In genomic region chr20:45183084-45183483, GRCh38 we compare ENCODE assay signal across 39 cellular contexts. TPM values are rescaled to one million over a fixed set of nuclear protein-coding genes. Genes with fewer than 3 reads are reported as not detected.
"Had no signal": no experiment of that assay in that cellular context is flagged by ENCODE, and none has a peak within 500 bp of the region (broad histone marks: within the 10 kb centered on the region; RNA-seq: fewer than 3 reads in every experiment).

No MANE protein-coding gene starts in this region.

- H3K27me3 ChIP-seq: colonic mucosa, esophagus muscularis mucosa, gastroesophageal sphincter, hepatocyte, neural progenitor cell, right atrium auricular region, stomach, thyroid gland had no signal

- DNase-seq: colonic mucosa; effector CD8-positive, alpha-beta T cell; endodermal cell; foreskin keratinocyte; heart left ventricle; kidney; left cardiac atrium; left lung; mesenchymal stem cell; mucosa of descending colon; naive B cell; nucleus accumbens; stimulated activated CD4-positive, alpha-beta T cell treated with anti-CD3 and anti-CD28 coated beads, Interleukin-12 subunit alpha, Interleukin-12 subunit beta, amount 100 ng/mL, for 4 hours; stimulated activated CD4-positive, alpha-beta T cell treated with anti-CD3 and anti-CD28 coated beads, Interleukin-1b, Interleukin-23, amount 100 ng/mL, for 48 hours; stimulated activated CD4-positive, alpha-beta T cell treated with anti-CD3 and anti-CD28 coated beads, Interleukin-4, amount 100 ng/mL, for 1 hour; stimulated activated CD8-positive, alpha-beta memory T cell treated with anti-CD3 and anti-CD28 coated beads, Interleukin-4, amount 100 ng/mL, for 48 hours; stimulated activated naive CD4-positive, alpha-beta T cell treated with Interleukin-2 at 50 U/mL for 16 hours; stomach; thyroid gland; trophoblast cell had no signal

- H3K9me3 ChIP-seq: colonic mucosa, esophagus muscularis mucosa, gastroesophageal sphincter, heart left ventricle, left lung, mucosa of descending colon, prostate gland, right atrium auricular region, stomach, thyroid gland had no signal

- H3K4me1 ChIP-seq: colonic mucosa, esophagus muscularis mucosa, foreskin keratinocyte, gastroesophageal sphincter, heart left ventricle, left lung, neural progenitor cell, prostate gland, right atrium auricular region, stomach had no signal

- H3K9me3 Mint-ChIP-seq: dendritic cell treated with granulocyte-macrophage colony-stimulating factor and Interleukin-4, amounts not matched to agents 40 ng/mL and 50 ng/mL, for 4 days; endodermal cell; mesothelial cell of epicardium; naive B cell; nephron; neural progenitor cell had no signal

- H3K4me1 Mint-ChIP-seq: endodermal cell, mesothelial cell of epicardium, naive B cell, nephron had no signal

- H3K4me3 Mint-ChIP-seq: dendritic cell treated with granulocyte-macrophage colony-stimulating factor and Interleukin-4, amounts not matched to agents 40 ng/mL and 50 ng/mL, for 4 days; endodermal cell; mesothelial cell of epicardium; naive B cell; nephron; neural progenitor cell had no signal

- H3K27ac Mint-ChIP-seq: dendritic cell treated with granulocyte-macrophage colony-stimulating factor and Interleukin-4, amounts not matched to agents 40 ng/mL and 50 ng/mL, for 4 days; endodermal cell; mesothelial cell of epicardium; naive B cell; nephron; neural progenitor cell had no signal

- H3K4me3 ChIP-seq: colonic mucosa, esophagus muscularis mucosa, gastroesophageal sphincter, heart left ventricle, hepatocyte, left lung, mucosa of descending colon, neural progenitor cell, prostate gland, right atrium auricular region, smooth muscle cell, stomach, thyroid gland had no signal

- H3K36me3 Mint-ChIP-seq: mesothelial cell of epicardium, naive B cell, neural progenitor cell had no signal

- H3K27ac ChIP-seq: colonic mucosa, esophagus muscularis mucosa, foreskin keratinocyte, gastroesophageal sphincter, heart left ventricle, hepatocyte, left lung, neural progenitor cell, prostate gland, right atrium auricular region, stomach, thyroid gland had no signal

- H3K36me3 ChIP-seq: colonic mucosa, esophagus muscularis mucosa, gastroesophageal sphincter, heart left ventricle, left lung, neural progenitor cell, prostate gland, right atrium auricular region, stomach, thyroid gland had no signal

- ATAC-seq: foreskin keratinocyte, gastroesophageal sphincter, heart left ventricle, left cardiac atrium, left lung, mucosa of descending colon, sciatic nerve had no signal

RNA-seq across cellular contexts. Expression of gene PI3, which starts 8.4 kb away (rescaled TPM):
- total RNA-seq: endodermal cell, epithelial cell of proximal tubule, fibroblast of lung, lung microvascular endothelial cell, mesothelial cell of epicardium, osteocyte, right atrium auricular region, smooth muscle cell, subcutaneous adipose tissue, temporal lobe, thyroid gland had no signal
- polyA plus RNA-seq: fibroblast of lung, smooth muscle cell had no signal

RNA-seq across cellular contexts. Expression of gene SEMG1, which starts 23.7 kb away (rescaled TPM):
- total RNA-seq: epithelial cell of proximal tubule, esophagus muscularis mucosa, fibroblast of lung, foreskin keratinocyte, gastroesophageal sphincter, heart left ventricle, hepatocyte, kidney, left cardiac atrium, lung microvascular endothelial cell, mesothelial cell of epicardium, mucosa of descending colon, osteocyte, right atrium auricular region, sciatic nerve, smooth muscle cell, stomach, subcutaneous adipose tissue, temporal lobe, thyroid gland, ureter had no signal
- polyA plus RNA-seq: fibroblast of lung, foreskin keratinocyte, heart left ventricle, hepatocyte, smooth muscle cell, stomach had no signal

RNA-seq across cellular contexts. Expression of gene SEMG2, which starts 38.1 kb away (rescaled TPM):
- total RNA-seq: colonic mucosa, endodermal cell, epithelial cell of proximal tubule, esophagus muscularis mucosa, fibroblast of lung, foreskin keratinocyte, gastroesophageal sphincter, heart left ventricle, hepatocyte, left cardiac atrium, left lung, lower leg skin, lung microvascular endothelial cell, mesothelial cell of epicardium, mucosa of descending colon, osteocyte, right atrium auricular region, sciatic nerve, smooth muscle cell, stomach, subcutaneous adipose tissue, temporal lobe, thyroid gland, ureter had no signal
- polyA plus RNA-seq: fibroblast of lung, foreskin keratinocyte, heart left ventricle, hepatocyte, smooth muscle cell, stomach had no signal

RNA-seq across cellular contexts. Expression of gene WFDC12, which starts 58.8 kb away (rescaled TPM):
- total RNA-seq: colonic mucosa, endodermal cell, epithelial cell of proximal tubule, esophagus muscularis mucosa, fibroblast of lung, gastroesophageal sphincter, heart left ventricle, hepatocyte, left cardiac atrium, lung microvascular endothelial cell, mesothelial cell of epicardium, mucosa of descending colon, osteocyte, prostate gland, right atrium auricular region, sciatic nerve, smooth muscle cell, stomach, subcutaneous adipose tissue, temporal lobe, thyroid gland, ureter had no signal
- polyA plus RNA-seq: fibroblast of lung, heart left ventricle, hepatocyte, smooth muscle cell had no signal
